ENCODE assay signal across 1 cellular context in genomic region chr20:53594068-53595017, GRCh38.
TF ChIP-seq lines count a peak whose summit lies in the region.

No MANE protein-coding gene starts in this region.

TF ChIP-seq in HepG2, 621 proteins besides CTCF, POLR2A, EP300 and RAD21 (continued from another document and continues in another):
- TF ChIP-seq, protein P1, sequence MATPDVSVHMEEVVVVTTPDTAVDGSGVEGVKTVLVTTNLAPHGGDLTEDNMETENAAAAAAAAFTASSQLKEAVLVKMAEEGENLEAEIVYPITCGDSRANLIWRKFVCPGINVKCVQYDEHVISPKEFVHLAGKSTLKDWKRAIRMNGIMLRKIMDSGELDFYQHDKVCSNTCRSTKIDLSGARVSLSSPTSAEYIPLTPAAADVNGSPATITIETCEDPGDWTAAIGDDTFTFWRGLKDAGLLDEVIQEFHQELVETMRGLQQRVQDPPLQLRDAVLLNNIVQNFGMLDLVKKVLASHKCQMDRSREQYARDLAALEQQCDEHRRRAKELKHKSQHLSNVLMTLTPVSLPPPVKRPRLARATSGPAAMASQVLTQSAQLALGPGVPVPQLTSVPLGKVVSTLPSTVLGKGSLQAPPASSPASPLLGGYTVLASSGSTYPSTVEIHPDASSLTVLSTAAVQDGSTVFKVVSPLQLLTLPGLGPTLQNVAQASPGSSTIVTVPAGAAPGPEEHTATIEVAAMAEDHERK (CRISPR knock-in tag; IDR thresholded peaks at IDR 0.05; ENCODE audit: low read depth) = no peak
- TF ChIP-seq POLR2G (IDR thresholded peaks at IDR 0.05; ENCODE audit: low read depth, low read length) (peak; percentile 84), ZBTB7B (CRISPR knock-in tag; IDR thresholded peaks at IDR 0.05) (peak; percentile 98), DMAP1 (CRISPR knock-in tag; IDR thresholded peaks at IDR 0.05) (peak; percentile 30; the same call in 1 of the 2 replicates), HDAC6 (IDR thresholded peaks at IDR 0.05; ENCODE audit: low read depth, low read length) (0 out of 2 replicates have a peak, but pooled peaks have one; percentile 46), ETV5 (CRISPR knock-in tag; IDR thresholded peaks at IDR 0.05; ENCODE audit: borderline replicate concordance) (peak; percentile 39; the same call in 1 of the 2 replicates), MXD4 (CRISPR knock-in tag; IDR thresholded peaks at IDR 0.05) (no peak; the same call in 1 of the 2 replicates), ZNF276 (CRISPR knock-in tag; IDR thresholded peaks at IDR 0.05; ENCODE audit: low read depth) (no peak), SP5 (CRISPR knock-in tag; IDR thresholded peaks at IDR 0.05; ENCODE audit: borderline replicate concordance, low read depth) (peak; percentile 65; the same call in 1 of the 2 replicates), ZBTB7A (CRISPR knock-in tag; IDR thresholded peaks at IDR 0.05) (peak; percentile 95), CERS6 (CRISPR knock-in tag; IDR thresholded peaks at IDR 0.05) (no peak), ZEB1 (IDR thresholded peaks at IDR 0.05; ENCODE audit: insufficient replicate concordance, low read depth) (no peak), NCOA2 (CRISPR knock-in tag; IDR thresholded peaks at IDR 0.05) (peak; percentile 31; the same call in 1 of the 2 replicates), TEAD3 (CRISPR knock-in tag; optimal IDR thresholded peaks at IDR 0.05; ENCODE audit: borderline replicate concordance) (peak; percentile 45), ZFP1 (CRISPR knock-in tag; IDR thresholded peaks at IDR 0.05) (peak; percentile 74; the same call in 1 of the 2 replicates), MED13 (CRISPR knock-in tag; IDR thresholded peaks at IDR 0.05) (peak; percentile 40; the same call in 1 of the 2 replicates), SAFB2 (CRISPR knock-in tag; IDR thresholded peaks at IDR 0.05; ENCODE audit: borderline replicate concordance, low read depth) (0 out of 2 replicates have a peak, but pooled peaks have one; percentile 64), ZNF205 (CRISPR knock-in tag; IDR thresholded peaks at IDR 0.05) (0 out of 2 replicates have a peak, but pooled peaks have one; percentile 35), FOXM1 (CRISPR knock-in tag; IDR thresholded peaks at IDR 0.05) (no peak), DDIT3 (CRISPR knock-in tag; IDR thresholded peaks at IDR 0.05) (no peak), CHD2 (IDR thresholded peaks at IDR 0.05; ENCODE audit: low read depth, low read length) (no peak), ZC3H13 (CRISPR knock-in tag; IDR thresholded peaks at IDR 0.05) (peak; percentile 46; the same call in 1 of the 2 replicates), AHDC1 (CRISPR knock-in tag; IDR thresholded peaks at IDR 0.05; ENCODE audit: borderline replicate concordance) (peak; percentile 56; the same call in 1 of the 2 replicates), ZNF607 (CRISPR knock-in tag; IDR thresholded peaks at IDR 0.05; ENCODE audit: borderline replicate concordance) (0 out of 2 replicates have a peak, but pooled peaks have one; percentile 64), ATF5 (CRISPR knock-in tag; IDR thresholded peaks at IDR 0.05; ENCODE audit: low read depth) (no peak), ISX (CRISPR knock-in tag; conservative IDR thresholded peaks at IDR 0.05) (no peak), ZNF547 (CRISPR knock-in tag; IDR thresholded peaks at IDR 0.05) (no peak), SUZ12 (IDR thresholded peaks at IDR 0.05; ENCODE audit: low read depth, low read length) (no peak), NR2F2 (IDR thresholded peaks at IDR 0.05; ENCODE audit: borderline replicate concordance, low read depth) (peak; percentile 44; the same call in 1 of the 2 replicates), ZNF576 (CRISPR knock-in tag; IDR thresholded peaks at IDR 0.05) (no peak), RBM39 (IDR thresholded peaks at IDR 0.05; ENCODE audit: low read depth, low read length, poor library complexity, severe bottlenecking) (peak; percentile 45), ELF3 (CRISPR knock-in tag; IDR thresholded peaks at IDR 0.05) (peak; percentile 51)
- TF ChIP-seq, protein P2, sequence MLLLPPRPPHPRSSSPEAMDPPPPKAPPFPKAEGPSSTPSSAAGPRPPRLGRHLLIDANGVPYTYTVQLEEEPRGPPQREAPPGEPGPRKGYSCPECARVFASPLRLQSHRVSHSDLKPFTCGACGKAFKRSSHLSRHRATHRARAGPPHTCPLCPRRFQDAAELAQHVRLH (CRISPR knock-in tag; IDR thresholded peaks at IDR 0.05; ENCODE audit: borderline replicate concordance, low read depth) = no peak; the same call in 1 of the 2 replicates
- TF ChIP-seq, protein P3, sequence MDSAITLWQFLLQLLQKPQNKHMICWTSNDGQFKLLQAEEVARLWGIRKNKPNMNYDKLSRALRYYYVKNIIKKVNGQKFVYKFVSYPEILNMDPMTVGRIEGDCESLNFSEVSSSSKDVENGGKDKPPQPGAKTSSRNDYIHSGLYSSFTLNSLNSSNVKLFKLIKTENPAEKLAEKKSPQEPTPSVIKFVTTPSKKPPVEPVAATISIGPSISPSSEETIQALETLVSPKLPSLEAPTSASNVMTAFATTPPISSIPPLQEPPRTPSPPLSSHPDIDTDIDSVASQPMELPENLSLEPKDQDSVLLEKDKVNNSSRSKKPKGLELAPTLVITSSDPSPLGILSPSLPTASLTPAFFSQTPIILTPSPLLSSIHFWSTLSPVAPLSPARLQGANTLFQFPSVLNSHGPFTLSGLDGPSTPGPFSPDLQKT (CRISPR knock-in tag; IDR thresholded peaks at IDR 0.05; ENCODE audit: borderline replicate concordance) = no peak
- TF ChIP-seq, protein P4, sequence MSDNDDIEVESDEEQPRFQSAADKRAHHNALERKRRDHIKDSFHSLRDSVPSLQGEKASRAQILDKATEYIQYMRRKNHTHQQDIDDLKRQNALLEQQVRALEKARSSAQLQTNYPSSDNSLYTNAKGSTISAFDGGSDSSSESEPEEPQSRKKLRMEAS (IDR thresholded peaks at IDR 0.05) = peak; percentile 69
- TF ChIP-seq, protein P5, sequence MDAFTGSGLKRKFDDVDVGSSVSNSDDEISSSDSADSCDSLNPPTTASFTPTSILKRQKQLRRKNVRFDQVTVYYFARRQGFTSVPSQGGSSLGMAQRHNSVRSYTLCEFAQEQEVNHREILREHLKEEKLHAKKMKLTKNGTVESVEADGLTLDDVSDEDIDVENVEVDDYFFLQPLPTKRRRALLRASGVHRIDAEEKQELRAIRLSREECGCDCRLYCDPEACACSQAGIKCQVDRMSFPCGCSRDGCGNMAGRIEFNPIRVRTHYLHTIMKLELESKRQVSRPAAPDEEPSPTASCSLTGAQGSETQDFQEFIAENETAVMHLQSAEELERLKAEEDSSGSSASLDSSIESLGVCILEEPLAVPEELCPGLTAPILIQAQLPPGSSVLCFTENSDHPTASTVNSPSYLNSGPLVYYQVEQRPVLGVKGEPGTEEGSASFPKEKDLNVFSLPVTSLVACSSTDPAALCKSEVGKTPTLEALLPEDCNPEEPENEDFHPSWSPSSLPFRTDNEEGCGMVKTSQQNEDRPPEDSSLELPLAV (CRISPR knock-in tag; conservative IDR thresholded peaks at IDR 0.05; ENCODE audit: low read depth) = no peak
- TF ChIP-seq, protein P6, sequence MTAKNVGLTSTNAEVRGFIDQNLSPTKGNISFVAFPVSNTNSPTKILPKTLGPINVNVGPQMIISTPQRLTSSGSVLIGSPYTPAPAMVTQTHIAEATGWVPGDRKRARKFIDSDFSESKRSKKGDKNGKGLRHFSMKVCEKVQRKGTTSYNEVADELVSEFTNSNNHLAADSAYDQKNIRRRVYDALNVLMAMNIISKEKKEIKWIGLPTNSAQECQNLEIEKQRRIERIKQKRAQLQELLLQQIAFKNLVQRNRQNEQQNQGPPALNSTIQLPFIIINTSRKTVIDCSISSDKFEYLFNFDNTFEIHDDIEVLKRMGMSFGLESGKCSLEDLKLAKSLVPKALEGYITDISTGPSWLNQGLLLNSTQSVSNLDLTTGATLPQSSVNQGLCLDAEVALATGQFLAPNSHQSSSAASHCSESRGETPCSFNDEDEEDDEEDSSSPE (CRISPR knock-in tag; IDR thresholded peaks at IDR 0.05) = peak; percentile 55; the same call in 1 of the 2 replicates
- TF ChIP-seq, protein P7, sequence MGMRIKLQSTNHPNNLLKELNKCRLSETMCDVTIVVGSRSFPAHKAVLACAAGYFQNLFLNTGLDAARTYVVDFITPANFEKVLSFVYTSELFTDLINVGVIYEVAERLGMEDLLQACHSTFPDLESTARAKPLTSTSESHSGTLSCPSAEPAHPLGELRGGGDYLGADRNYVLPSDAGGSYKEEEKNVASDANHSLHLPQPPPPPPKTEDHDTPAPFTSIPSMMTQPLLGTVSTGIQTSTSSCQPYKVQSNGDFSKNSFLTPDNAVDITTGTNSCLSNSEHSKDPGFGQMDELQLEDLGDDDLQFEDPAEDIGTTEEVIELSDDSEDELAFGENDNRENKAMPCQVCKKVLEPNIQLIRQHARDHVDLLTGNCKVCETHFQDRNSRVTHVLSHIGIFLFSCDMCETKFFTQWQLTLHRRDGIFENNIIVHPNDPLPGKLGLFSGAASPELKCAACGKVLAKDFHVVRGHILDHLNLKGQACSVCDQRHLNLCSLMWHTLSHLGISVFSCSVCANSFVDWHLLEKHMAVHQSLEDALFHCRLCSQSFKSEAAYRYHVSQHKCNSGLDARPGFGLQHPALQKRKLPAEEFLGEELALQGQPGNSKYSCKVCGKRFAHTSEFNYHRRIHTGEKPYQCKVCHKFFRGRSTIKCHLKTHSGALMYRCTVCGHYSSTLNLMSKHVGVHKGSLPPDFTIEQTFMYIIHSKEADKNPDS (CRISPR knock-in tag; IDR thresholded peaks at IDR 0.05) = 0 out of 2 replicates have a peak, but pooled peaks have one; percentile 71
